21 cellular contexts compared by ENCODE assay signal in the genomic region with DNA sequence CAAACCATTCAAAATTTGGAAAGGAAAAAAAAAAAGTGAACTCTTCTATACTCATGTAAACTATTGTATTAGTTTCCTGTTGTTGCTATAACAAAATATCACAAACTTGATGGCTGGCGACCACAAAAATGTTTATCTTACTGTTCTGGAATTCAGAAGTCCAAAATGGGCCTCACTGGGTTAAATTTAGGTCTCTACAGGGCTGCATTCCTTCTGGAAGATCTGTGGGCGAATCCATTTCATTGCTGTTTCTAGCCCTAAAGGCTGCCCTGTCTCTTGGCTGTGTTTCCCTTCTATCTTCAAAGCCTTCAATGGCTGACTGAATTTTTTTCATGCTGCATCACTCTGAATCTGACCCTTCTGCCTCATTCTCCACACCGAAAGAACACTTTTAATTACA.
A peak's percentile ranks its signal among the peaks of the same experiment; 100 is the strongest.
DNase-seq lines count a peak whose midpoint lies in the region; ATAC-seq and TF ChIP-seq lines count a peak whose summit lies in the region.
"Had no signal": no experiment of that assay in that cellular context is flagged by ENCODE, and none has a peak within 500 bp of the region (broad histone marks: within the 10 kb centered on the region; RNA-seq: fewer than 3 reads in every experiment).

No MANE protein-coding gene starts in this region.

- 80 to 87% methylated on average over 3 of the region's 3 CpGs for WGBS in mesodermal cell (ENCODE audit: insufficient coverage in 2 of 2), 2 experiments

- TF ChIP-seq CTCF in AG09309 (IDR thresholded peaks at IDR 0.05; ENCODE audit: control insufficient read depth, insufficient read depth, low read depth, low read length, missing control alignments) (no peak), cardiac fibroblast (IDR thresholded peaks at IDR 0.05; ENCODE audit: low read depth, low read length) (no peak), progenitor cell of endocrine pancreas (IDR thresholded peaks at IDR 0.05; ENCODE audit: unreplicated experiment) (no peak)

- peak overlapping the region; percentile 50 for H3K27ac ChIP-seq in mesodermal cell (ENCODE audit: low read depth, low read length, severe bottlenecking)
- H3K27ac ChIP-seq: spleen had no signal

- ATAC-seq in HG02970 (IDR thresholded peaks at IDR 0.05; ENCODE audit: low FRiP score, unreplicated experiment): no peak
- ATAC-seq: Right ventricle myocardium inferior had no signal

- DNase-seq in AG09309 (ENCODE audit: low read depth) (peak; percentile 46), HT1080 (ENCODE audit: low read depth) (peak; percentile 20), cardiac fibroblast (ENCODE audit: low read depth in 2 of 2) (peak; percentile 53 to 60), kidney tubule cell (ENCODE audit: low spot score) (no peak), progenitor cell of endocrine pancreas (ENCODE audit: low spot score, unreplicated experiment) (no peak)
- no peak for DNase-seq in stimulated activated naive CD4-positive, alpha-beta T cell treated with Interleukin-2 at 50 U/mL for 16 hours (lab: John Stamatoyannopoulos, UW)
- DNase-seq: activated CD4-positive, alpha-beta T cell treated with anti-CD3 and anti-CD28 coated beads, Interleukin-2, amount 10 ng/mL, durations not matched to agents 7 days and 5 days; activated T-cell treated with anti-CD3 and anti-CD28 coated beads, Interleukin-2, amount 50 U/mL, for 48 hours; AML-193; cortex of kidney; DMS153; MM.1S; NCI-H2029 treated with DMSO at 0.1 percent for 48 hours; NCI-H526 treated with DMSO at 0.1 percent for 48 hours; nucleus accumbens; spleen had no signal

- no peaks in the 10 kb centered on the region for H3K9me3 ChIP-seq in mesodermal cell (ENCODE audit: control insufficient read depth, low read length)
- H3K9me3 ChIP-seq: spleen had no signal

- H3K4me3 ChIP-seq in AG09309 (ENCODE audit: control insufficient read depth, low read depth, low read length) (no peak overlapping the region), cardiac fibroblast (replicated peaks in 1 of 2; ENCODE audit: low read depth in 2 of 2, low read length in 2 of 2) (no peak overlapping the region), mesodermal cell (ENCODE audit: extremely low read depth, insufficient read depth, low read length, poor library complexity, severe bottlenecking) (no peak overlapping the region)
- H3K4me3 ChIP-seq: spleen had no signal

- H3K9me3 Mint-ChIP-seq in progenitor cell of endocrine pancreas (ENCODE audit: low read depth): no peaks in the 10 kb centered on the region
- H3K9me3 Mint-ChIP-seq: activated CD4-positive, alpha-beta T cell treated with anti-CD3 and anti-CD28 coated beads, Interleukin-2, amount 10 ng/mL, durations not matched to agents 7 days and 5 days; stimulated activated naive CD8-positive, alpha-beta T cell treated with anti-CD3 and anti-CD28 coated beads, Interleukin-15, Interleukin-2, amounts not matched to agents 100 ng/mL and 50 ng/mL, for 24 hours had no signal

- no peak overlapping the region for H3K27ac Mint-ChIP-seq in progenitor cell of endocrine pancreas
- H3K27ac Mint-ChIP-seq: activated CD4-positive, alpha-beta T cell treated with anti-CD3 and anti-CD28 coated beads, Interleukin-2, amount 10 ng/mL, durations not matched to agents 7 days and 5 days; stimulated activated naive CD8-positive, alpha-beta T cell treated with anti-CD3 and anti-CD28 coated beads, Interleukin-15, Interleukin-2, amounts not matched to agents 100 ng/mL and 50 ng/mL, for 24 hours; T-helper 2 cell treated with Interferon-gamma antibody and Interleukin-4, amounts not matched to agents 5 μg/mL and 100 μg/mL, for 36 hours had no signal

- peaks cover 17% of the 10 kb centered on the region for H3K4me1 ChIP-seq in mesodermal cell (ENCODE audit: control insufficient read depth, insufficient read depth, low read length, poor library complexity, severe bottlenecking)

- H3K36me3 Mint-ChIP-seq in progenitor cell of endocrine pancreas (ENCODE audit: insufficient read depth): no peaks in the 10 kb centered on the region

- no peaks in the 10 kb centered on the region for H3K27me3 Mint-ChIP-seq in progenitor cell of endocrine pancreas
- H3K27me3 Mint-ChIP-seq: activated CD4-positive, alpha-beta T cell treated with anti-CD3 and anti-CD28 coated beads, Interleukin-2, amount 10 ng/mL, durations not matched to agents 7 days and 5 days; stimulated activated naive CD8-positive, alpha-beta T cell treated with anti-CD3 and anti-CD28 coated beads, Interleukin-15, Interleukin-2, amounts not matched to agents 100 ng/mL and 50 ng/mL, for 24 hours had no signal

- no peaks in the 10 kb centered on the region for H3K4me1 Mint-ChIP-seq in progenitor cell of endocrine pancreas (ENCODE audit: low read depth)
- H3K4me1 Mint-ChIP-seq: activated CD4-positive, alpha-beta T cell treated with anti-CD3 and anti-CD28 coated beads, Interleukin-2, amount 10 ng/mL, durations not matched to agents 7 days and 5 days had no signal

- no peaks in the 10 kb centered on the region for H3K36me3 ChIP-seq in mesodermal cell (ENCODE audit: control insufficient read depth, insufficient read depth, low read length)
- H3K36me3 ChIP-seq: spleen had no signal

- H3K4me3 Mint-ChIP-seq in progenitor cell of endocrine pancreas (ENCODE audit: low read depth): no peak overlapping the region
- H3K4me3 Mint-ChIP-seq: activated CD4-positive, alpha-beta T cell treated with anti-CD3 and anti-CD28 coated beads, Interleukin-2, amount 10 ng/mL, durations not matched to agents 7 days and 5 days; stimulated activated naive CD8-positive, alpha-beta T cell treated with anti-CD3 and anti-CD28 coated beads, Interleukin-15, Interleukin-2, amounts not matched to agents 100 ng/mL and 50 ng/mL, for 24 hours; T-helper 2 cell treated with Interferon-gamma antibody and Interleukin-4, amounts not matched to agents 5 μg/mL and 100 μg/mL, for 36 hours had no signal

Comparison
In these comparisons a context has a peak if more than half of its experiments do, and no peak if none do; other contexts are left out.
1. DNase-seq: peak in AG09309 (single experiment), HT1080 (single experiment) and cardiac fibroblast (2 of 2); none in kidney tubule cell (single experiment), stimulated activated naive CD4-positive, alpha-beta T cell treated with Interleukin-2 at 50 U/mL for 16 hours (single experiment) and progenitor cell of endocrine pancreas (single experiment).